8 cellular contexts compared by ENCODE assay signal in the genomic region with DNA sequence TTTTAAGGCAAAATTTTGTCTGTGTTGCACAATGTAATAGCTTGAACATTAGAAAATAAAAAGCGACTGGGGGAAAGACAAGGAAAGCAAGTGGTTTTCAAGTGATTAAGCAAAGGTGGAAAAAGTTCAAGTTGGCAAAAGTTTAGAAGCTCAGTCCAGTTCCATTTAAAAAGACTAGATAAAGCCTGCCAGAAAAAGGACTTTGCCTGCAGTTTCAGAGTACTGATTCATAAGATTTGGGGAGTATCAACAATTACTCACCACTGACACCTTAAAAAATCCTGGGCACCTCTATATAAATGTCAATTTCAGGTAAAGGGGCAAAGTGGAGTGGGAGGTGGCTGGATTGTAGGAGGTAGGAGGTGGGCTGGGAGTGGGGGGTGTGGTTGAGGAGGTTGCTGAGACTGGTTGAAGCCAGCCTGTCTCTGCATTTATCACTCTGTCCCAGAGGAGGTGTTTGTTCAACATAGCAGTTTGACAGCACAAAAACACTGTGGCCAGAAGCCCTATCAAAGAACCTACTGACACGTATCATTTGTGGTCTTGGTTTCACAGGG. TPM values are rescaled to one million over a fixed set of nuclear protein-coding genes. Genes with fewer than 3 reads are reported as not detected.
A peak's percentile ranks its signal among the peaks of the same experiment; 100 is the strongest.
DNase-seq lines count a peak whose midpoint lies in the region; ATAC-seq and TF ChIP-seq lines count a peak whose summit lies in the region.

No MANE protein-coding gene starts in this region.

- DNase-seq in activated naive CD4-positive, alpha-beta T cell treated with anti-CD3 and anti-CD28 coated beads, Interleukin-2, amount 50 U/mL, for 72 hours (ENCODE audit: low spot score in 2 of 2): no peak
- no peak for DNase-seq in activated naive CD4-positive, alpha-beta T cell treated with anti-CD3 and anti-CD28 coated beads, Interleukin-2, amount 50 U/mL, for 16 hours
- DNase-seq in chondrocyte (ENCODE audit: low spot score): no peak
- DNase-seq in mesothelial cell of epicardium (ENCODE audit: low spot score in 2 of 2, unreplicated experiment in 2 of 2): no peak
- DNase-seq in uterus: no peak
- no peak for DNase-seq in RKO (ENCODE audit: low spot score)
- no peak for DNase-seq in midbrain (lab: John Stamatoyannopoulos, UW)

- H3K4me3 Mint-ChIP-seq in chondrocyte (ENCODE audit: unreplicated experiment) (no peak overlapping the region), mesothelial cell of epicardium (peak overlapping the region; percentile 11)

- H3K9me3 Mint-ChIP-seq in activated naive CD4-positive, alpha-beta T cell treated with anti-CD3 and anti-CD28 coated beads, Interleukin-2, amount 50 U/mL, for 72 hours: no peaks in the 10 kb centered on the region
- H3K9me3 Mint-ChIP-seq in chondrocyte (ENCODE audit: low read depth) (no peaks in the 10 kb centered on the region), mesothelial cell of epicardium (no peaks in the 10 kb centered on the region)

- H3K36me3 ChIP-seq in uterus: no peaks in the 10 kb centered on the region

- H3K4me1 Mint-ChIP-seq in chondrocyte (ENCODE audit: low read depth) (peaks cover 91% of the 10 kb centered on the region), mesothelial cell of epicardium (peaks cover 94% of the 10 kb centered on the region)

- peaks cover 0 to 7% of the 10 kb centered on the region in 2 donors for H3K4me1 ChIP-seq in uterus

- peak; percentile 33 to 64 for ATAC-seq in activated naive CD4-positive, alpha-beta T cell treated with anti-CD3 and anti-CD28 coated beads, Interleukin-2, amount 50 U/mL, for 72 hours
- ATAC-seq in GM21723 (IDR thresholded peaks at IDR 0.05; ENCODE audit: unreplicated experiment): no peak

- intact Hi-C loops in uterus (cut with DNase I; ENCODE audit: low total_unique reads): no loop called here

- no peak for TF ChIP-seq POLR2A in uterus (IDR thresholded peaks at IDR 0.05)

- H3K27ac Mint-ChIP-seq in activated naive CD4-positive, alpha-beta T cell treated with anti-CD3 and anti-CD28 coated beads, Interleukin-2, amount 50 U/mL, for 72 hours: no peak overlapping the region
- H3K27ac Mint-ChIP-seq in chondrocyte (ENCODE audit: unreplicated experiment) (peak overlapping the region; percentile 78), mesothelial cell of epicardium (peak overlapping the region; percentile 92)

- H3K27ac ChIP-seq in uterus: peak overlapping the region; percentile 95 to 97

- no peaks in the 10 kb centered on the region for H3K9me3 ChIP-seq in uterus

- H3K27me3 ChIP-seq in uterus: no peaks in the 10 kb centered on the region

- no peak overlapping the region for H3K4me3 ChIP-seq in uterus

- H3K27me3 Mint-ChIP-seq in chondrocyte (ENCODE audit: low read depth): no peaks in the 10 kb centered on the region
- H3K27me3 Mint-ChIP-seq in mesothelial cell of epicardium (ENCODE audit: low read depth): no peaks in the 10 kb centered on the region

- no peaks in the 10 kb centered on the region for H3K36me3 Mint-ChIP-seq in activated naive CD4-positive, alpha-beta T cell treated with anti-CD3 and anti-CD28 coated beads, Interleukin-2, amount 50 U/mL, for 72 hours
- H3K36me3 Mint-ChIP-seq in chondrocyte (ENCODE audit: low read depth) (peaks cover 4% of the 10 kb centered on the region), mesothelial cell of epicardium (peaks cover 6% of the 10 kb centered on the region)

- no peak for TF ChIP-seq CTCF in chondrocyte (IDR thresholded peaks at IDR 0.05)
- TF ChIP-seq CTCF in mesothelial cell of epicardium (IDR thresholded peaks at IDR 0.05; ENCODE audit: unreplicated experiment): no peak
- TF ChIP-seq CTCF in uterus (IDR thresholded peaks at IDR 0.05): no peak

RNA-seq across cellular contexts. Expression of gene ZEB2, which starts 14.6 kb away (rescaled TPM):
- 1 to 10 TPM; 4.1 to 6.1 TPM for total RNA-seq in activated naive CD4-positive, alpha-beta T cell treated with anti-CD3 and anti-CD28 coated beads, Interleukin-2, amount 50 U/mL, for 72 hours
- total RNA-seq in chondrocyte: 55.5 to 104 TPM (median 95.4 TPM) in 3 replicates
- total RNA-seq in mesothelial cell of epicardium: 105 to 111 TPM (median 110 TPM) in 3 replicates
- 100 to 1,000 TPM in 3 of 4 donors, 10 to 100 TPM in 1; 35.9 to 177 (median 120) TPM for total RNA-seq in uterus

Comparison
In these comparisons a context has a peak if more than half of its experiments do, and no peak if none do; other contexts are left out.
1. H3K27ac Mint-ChIP-seq: peak in chondrocyte (single experiment) and mesothelial cell of epicardium (single experiment); none in activated naive CD4-positive, alpha-beta T cell treated with anti-CD3 and anti-CD28 coated beads, Interleukin-2, amount 50 U/mL, for 72 hours (0 of 2).